Comparison of ENCODE assay signal across 11 cellular contexts in the genomic region with DNA sequence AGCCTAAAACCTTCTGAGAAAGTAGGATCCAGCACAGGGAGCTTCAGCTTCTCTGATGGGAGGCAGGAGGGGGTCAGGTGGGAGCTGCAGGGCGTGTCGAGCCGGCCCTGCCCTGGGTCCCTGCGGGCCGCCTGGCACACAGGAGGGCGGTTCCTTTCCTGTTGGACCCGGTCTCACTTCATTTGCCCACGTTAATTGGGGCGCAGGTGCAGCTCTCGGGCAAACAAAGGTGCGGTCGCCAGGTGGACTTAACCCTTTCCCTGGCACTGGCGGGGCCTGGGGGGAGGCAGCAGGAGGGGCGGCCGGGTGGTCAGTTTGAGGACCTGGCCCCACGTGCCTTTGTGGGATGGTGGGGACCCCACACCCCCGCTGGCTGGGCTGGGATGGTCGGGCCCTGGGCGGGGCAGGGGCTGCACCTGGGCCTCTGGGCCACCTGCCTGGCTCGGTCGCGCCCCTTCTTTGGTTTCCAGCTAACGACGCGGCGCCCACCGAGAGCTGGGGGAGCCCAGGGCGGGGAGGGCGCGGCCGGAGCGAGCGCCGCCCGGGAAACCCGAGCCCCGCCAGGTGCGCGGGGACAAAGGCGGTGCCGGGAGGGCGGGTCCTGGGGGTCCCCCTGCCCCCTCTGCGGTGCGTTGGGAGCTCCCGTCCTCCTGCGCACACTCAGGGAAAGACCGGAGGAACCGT. TPM values are rescaled to one million over a fixed set of nuclear protein-coding genes. Genes with fewer than 3 reads are reported as not detected.
DNase-seq lines count a peak whose midpoint lies in the region; ATAC-seq and TF ChIP-seq lines count a peak whose summit lies in the region.
"Had no signal": no experiment of that assay in that cellular context is flagged by ENCODE, and none has a peak within 500 bp of the region (broad histone marks: within the 10 kb centered on the region; RNA-seq: fewer than 3 reads in every experiment).

No MANE protein-coding gene starts in this region.

- no peaks in the 10 kb centered on the region for H3K27me3 Mint-ChIP-seq in activated CD4-positive, alpha-beta T cell treated with anti-CD3 and anti-CD28 coated beads for 36 hours
- no peaks in the 10 kb centered on the region for H3K27me3 Mint-ChIP-seq in stimulated activated naive CD8-positive, alpha-beta T cell treated with anti-CD3 and anti-CD28 coated beads, Interleukin-15, Interleukin-2, amounts not matched to agents 100 ng/mL and 50 ng/mL, for 24 hours

- H3K4me1 Mint-ChIP-seq in activated CD4-positive, alpha-beta T cell treated with anti-CD3 and anti-CD28 coated beads for 36 hours, result peaks cover 6% of the 10 kb centered on the region
- H3K4me1 Mint-ChIP-seq in stimulated activated naive CD8-positive, alpha-beta T cell treated with anti-CD3 and anti-CD28 coated beads, Interleukin-15, Interleukin-2, amounts not matched to agents 100 ng/mL and 50 ng/mL, for 24 hours (ENCODE audit: low read depth), result peaks cover 20% of the 10 kb centered on the region

- no peaks in the 10 kb centered on the region for H3K9me3 Mint-ChIP-seq in activated CD4-positive, alpha-beta T cell treated with anti-CD3 and anti-CD28 coated beads for 36 hours (ENCODE audit: low read depth)
- H3K9me3 Mint-ChIP-seq in stimulated activated naive CD8-positive, alpha-beta T cell treated with anti-CD3 and anti-CD28 coated beads, Interleukin-15, Interleukin-2, amounts not matched to agents 100 ng/mL and 50 ng/mL, for 24 hours, result no peaks in the 10 kb centered on the region

- ATAC-seq in activated CD4-positive, alpha-beta T cell treated with anti-CD3 and anti-CD28 coated beads for 36 hours, result peak; percentile 8
- ATAC-seq in Right ventricle myocardium inferior (no peak), omental fat pad (ENCODE audit: low FRiP score) (no peak)

- H3K36me3 Mint-ChIP-seq in activated CD4-positive, alpha-beta T cell treated with anti-CD3 and anti-CD28 coated beads for 36 hours (ENCODE audit: low read depth), result no peaks in the 10 kb centered on the region
- H3K36me3 Mint-ChIP-seq in stimulated activated naive CD8-positive, alpha-beta T cell treated with anti-CD3 and anti-CD28 coated beads, Interleukin-15, Interleukin-2, amounts not matched to agents 100 ng/mL and 50 ng/mL, for 24 hours (ENCODE audit: low read depth), result no peaks in the 10 kb centered on the region

- no peak for TF ChIP-seq CTCF in omental fat pad (IDR thresholded peaks at IDR 0.05)

- POLR2A ChIA-PET in activated CD4-positive, alpha-beta T cell treated with anti-CD3 and anti-CD28 coated beads for 36 hours (lab: Charles Lee), result interaction anchor here (0.6 kb wide), 1 partner anchor 21 kb away, joined by 3 read pairs; a partner anchor contains a TSS

- DNase-seq in activated CD4-positive, alpha-beta T cell treated with anti-CD3 and anti-CD28 coated beads for 36 hours, result no peak
- no peak for DNase-seq in activated CD4-positive, alpha-beta T cell treated with anti-CD3 and anti-CD28 coated beads, Interleukin-2, amount 50 U/mL, for 4 hours
- DNase-seq in NCI-H1930 (lab: John Stamatoyannopoulos, UW) (peak; percentile 35 to 48), Right ventricle myocardium inferior (ENCODE audit: missing footprints) (no peak), omental fat pad (ENCODE audit: low spot score) (no peak)
- peak; percentile 8 for DNase-seq in central memory CD4-positive, alpha-beta T cell
- DNase-seq in stimulated activated CD4-positive, alpha-beta T cell treated with anti-CD3 and anti-CD28 coated beads, Interleukin-15, amount 100 ng/mL, for 24 hours, result no peak
- DNase-seq: trophoblast cell had no signal

- no peak overlapping the region for H3K4me3 Mint-ChIP-seq in activated CD4-positive, alpha-beta T cell treated with anti-CD3 and anti-CD28 coated beads for 36 hours
- H3K4me3 Mint-ChIP-seq in stimulated activated naive CD8-positive, alpha-beta T cell treated with anti-CD3 and anti-CD28 coated beads, Interleukin-15, Interleukin-2, amounts not matched to agents 100 ng/mL and 50 ng/mL, for 24 hours, result peak overlapping the region; percentile 13

- CTCF ChIA-PET in activated CD4-positive, alpha-beta T cell treated with anti-CD3 and anti-CD28 coated beads for 36 hours (lab: Charles Lee), result interaction anchor here (0.8 to 1.4 kb wide), 2 partner anchors 15 to 25 kb away, joined by 3 to 5 read pairs; no protein-coding TSS in a partner anchor

- no peak overlapping the region for H3K27ac Mint-ChIP-seq in activated CD4-positive, alpha-beta T cell treated with anti-CD3 and anti-CD28 coated beads for 36 hours
- peak overlapping the region; percentile 45 for H3K27ac Mint-ChIP-seq in stimulated activated naive CD8-positive, alpha-beta T cell treated with anti-CD3 and anti-CD28 coated beads, Interleukin-15, Interleukin-2, amounts not matched to agents 100 ng/mL and 50 ng/mL, for 24 hours

- intact Hi-C loops in activated CD4-positive, alpha-beta T cell treated with anti-CD3 and anti-CD28 coated beads for 36 hours (cut with DNase I, micrococcal nuclease), result no loop called here
- intact Hi-C loops in Right ventricle myocardium inferior (cut with DNase I), result no loop called here

RNA-seq across cellular contexts. Expression of a gene that starts 20.8 kb away (rescaled TPM):
- total RNA-seq in activated CD4-positive, alpha-beta T cell treated with anti-CD3 and anti-CD28 coated beads for 36 hours, result 10 to 100 TPM; 11.3 to 13.5 TPM
- total RNA-seq in Right ventricle myocardium inferior, result 2.9 TPM
- total RNA-seq in omental fat pad, result 10 to 100 TPM in 2 of 4 donors, 1 to 10 TPM in 2; 5.6 to 12.0 (median 9.5) TPM

RNA-seq across cellular contexts. Expression of a gene that starts 37.0 kb away (rescaled TPM):
- total RNA-seq in activated CD4-positive, alpha-beta T cell treated with anti-CD3 and anti-CD28 coated beads for 36 hours, result not detected
- total RNA-seq in Right ventricle myocardium inferior, result 0.24 TPM
- total RNA-seq in omental fat pad, result 1 to 10 TPM in 1 of 4 donors, under 1 TPM in 2, not detected in 1; 0.48 to 1.0 (median 0.95) TPM
- total RNA-seq: MCF 10A, pulmonary artery endothelial cell had no signal

Comparison
In these comparisons a context has a peak if more than half of its experiments do, and no peak if none do; other contexts are left out.
1. DNase-seq: peak in NCI-H1930 (2 of 2) and central memory CD4-positive, alpha-beta T cell (single experiment); none in activated CD4-positive, alpha-beta T cell treated with anti-CD3 and anti-CD28 coated beads for 36 hours (single experiment), activated CD4-positive, alpha-beta T cell treated with anti-CD3 and anti-CD28 coated beads, Interleukin-2, amount 50 U/mL, for 4 hours (0 of 2), Right ventricle myocardium inferior (single experiment), stimulated activated CD4-positive, alpha-beta T cell treated with anti-CD3 and anti-CD28 coated beads, Interleukin-15, amount 100 ng/mL, for 24 hours (single experiment) and omental fat pad (single experiment).